8 cellular contexts compared by ENCODE assay signal in the genomic region with DNA sequence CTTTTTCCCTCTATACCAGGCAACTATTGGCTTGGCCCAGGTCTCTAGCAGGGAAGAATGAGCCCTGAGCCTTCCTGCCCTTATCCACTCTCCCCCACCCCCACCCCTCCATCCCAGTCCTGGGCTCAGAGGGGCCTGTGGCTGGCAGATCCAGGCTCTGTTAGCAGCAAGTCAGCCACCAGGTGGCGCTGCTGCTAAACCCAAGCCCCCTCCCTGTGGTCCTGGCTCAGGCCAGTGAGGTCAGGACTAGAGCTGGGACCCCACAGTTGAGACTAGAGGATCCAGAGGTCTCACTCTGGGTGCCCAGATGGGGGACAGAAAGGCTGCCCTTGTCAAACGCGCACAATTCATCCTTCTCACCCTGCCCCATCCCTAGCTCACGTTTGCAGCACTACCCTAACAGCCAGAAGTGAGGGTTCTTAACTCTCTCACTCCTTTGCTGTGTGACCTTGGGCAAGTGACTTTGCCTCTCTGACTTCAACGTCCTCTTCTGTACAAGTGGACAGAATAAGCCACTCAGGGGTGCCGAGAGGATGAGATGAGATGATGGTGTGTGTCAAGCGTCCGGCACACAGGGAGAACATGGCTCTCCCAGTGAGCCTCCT. TPM values are rescaled to one million over a fixed set of nuclear protein-coding genes. Genes with fewer than 3 reads are reported as not detected.
DNase-seq lines count a peak whose midpoint lies in the region; ATAC-seq and TF ChIP-seq lines count a peak whose summit lies in the region.

No MANE protein-coding gene starts in this region.

- H3K4me3 ChIP-seq in GM12864 (ENCODE audit: low read depth, low read length): no peak overlapping the region

- no peaks in the 10 kb centered on the region for H3K4me1 Mint-ChIP-seq in endothelial cell (ENCODE audit: unreplicated experiment)
- H3K4me1 Mint-ChIP-seq in stimulated activated naive CD8-positive, alpha-beta T cell treated with anti-CD3 and anti-CD28 coated beads, Interleukin-15, amount 100 ng/mL, for 72 hours: no peaks in the 10 kb centered on the region

- peaks cover 5% of the 10 kb centered on the region for H3K27me3 Mint-ChIP-seq in endothelial cell (ENCODE audit: unreplicated experiment)
- H3K27me3 Mint-ChIP-seq in stimulated activated naive CD8-positive, alpha-beta T cell treated with anti-CD3 and anti-CD28 coated beads, Interleukin-15, amount 100 ng/mL, for 72 hours: peaks cover 25% of the 10 kb centered on the region

- no peaks in the 10 kb centered on the region for H3K36me3 Mint-ChIP-seq in endothelial cell (ENCODE audit: low read depth, unreplicated experiment)

- ATAC-seq in stimulated activated naive CD8-positive, alpha-beta T cell treated with anti-CD3 and anti-CD28 coated beads, Interleukin-15, amount 100 ng/mL, for 72 hours: peak; percentile 72
- ATAC-seq in GM21825 (IDR thresholded peaks at IDR 0.05; ENCODE audit: unreplicated experiment): no peak

- TF ChIP-seq CTCF in 22Rv1 (IDR thresholded peaks at IDR 0.05): peak; percentile 91
- peak; percentile 87 for TF ChIP-seq CTCF in GM12864 (IDR thresholded peaks at IDR 0.05; ENCODE audit: low read depth, low read length, missing control alignments)
- peak; percentile 92 for TF ChIP-seq CTCF in endothelial cell (IDR thresholded peaks at IDR 0.05; ENCODE audit: unreplicated experiment)

- no peak overlapping the region for H3K27ac Mint-ChIP-seq in endothelial cell (ENCODE audit: unreplicated experiment)
- H3K27ac Mint-ChIP-seq in stimulated activated naive CD8-positive, alpha-beta T cell treated with anti-CD3 and anti-CD28 coated beads, Interleukin-15, amount 100 ng/mL, for 72 hours: no peak overlapping the region

- no peaks in the 10 kb centered on the region for H3K9me3 Mint-ChIP-seq in endothelial cell (ENCODE audit: unreplicated experiment)
- H3K9me3 Mint-ChIP-seq in stimulated activated naive CD8-positive, alpha-beta T cell treated with anti-CD3 and anti-CD28 coated beads, Interleukin-15, amount 100 ng/mL, for 72 hours: peaks cover 0 to 13% of the 10 kb centered on the region in 2 donors

- H3K27ac ChIP-seq in 22Rv1: no peak overlapping the region

- DNase-seq in GM12864 (ENCODE audit: low read depth) (peak; percentile 7), LoVo (ENCODE audit: low spot score) (peak; percentile 14), endothelial cell (ENCODE audit: low spot score) (peak; percentile 85), middle frontal gyrus (ENCODE audit: extremely low spot score, low spot score) (peak; percentile 38)
- peak; percentile 60 to 66 for DNase-seq in activated CD4-positive, alpha-beta T cell treated with anti-CD3 and anti-CD28 coated beads, Interleukin-2, amount 50 U/mL, for 48 hours
- peak; percentile 52 to 53 for DNase-seq in stimulated activated naive CD8-positive, alpha-beta T cell treated with anti-CD3 and anti-CD28 coated beads, Interleukin-15, amount 100 ng/mL, for 72 hours

- no peak overlapping the region for H3K4me3 Mint-ChIP-seq in endothelial cell (ENCODE audit: unreplicated experiment)
- H3K4me3 Mint-ChIP-seq in stimulated activated naive CD8-positive, alpha-beta T cell treated with anti-CD3 and anti-CD28 coated beads, Interleukin-15, amount 100 ng/mL, for 72 hours: no peak overlapping the region

RNA-seq across cellular contexts. Expression of gene SLC6A1, which starts 46.8 kb away (rescaled TPM):
- 7.5 TPM for total RNA-seq in endothelial cell (ENCODE audit: unreplicated experiment)

Comparison
In these comparisons a context has a peak if more than half of its experiments do, and no peak if none do; other contexts are left out.
1. DNase-seq: peak in every context shown above with its lines; median percentile 85 in endothelial cell; 63 in activated CD4-positive, alpha-beta T cell treated with anti-CD3 and anti-CD28 coated beads, Interleukin-2, amount 50 U/mL, for 48 hours; 52 in stimulated activated naive CD8-positive, alpha-beta T cell treated with anti-CD3 and anti-CD28 coated beads, Interleukin-15, amount 100 ng/mL, for 72 hours; 38 in middle frontal gyrus; 14 in LoVo; 7 in GM12864.